ENCODE assay signal across 35 cellular contexts in genomic region chr22:21674611-21675010, GRCh38.
"Had no signal": no experiment of that assay in that cellular context is flagged by ENCODE, and none has a peak within 500 bp of the region (broad histone marks: within the 10 kb centered on the region; RNA-seq: fewer than 3 reads in every experiment).

No MANE protein-coding gene starts in this region.

- DNase-seq: activated CD4-positive, alpha-beta memory T cell treated with anti-CD3 and anti-CD28 coated beads, Interleukin-2, amount 10 ng/mL, durations not matched to agents 7 days and 5 days; activated CD4-positive, alpha-beta T cell treated with anti-CD3 and anti-CD28 coated beads for 1 hour; activated CD4-positive, alpha-beta T cell treated with anti-CD3 and anti-CD28 coated beads for 36 hours; activated CD4-positive, alpha-beta T cell treated with anti-CD3 and anti-CD28 coated beads for 48 hours; activated CD4-positive, alpha-beta T cell treated with anti-CD3 and anti-CD28 coated beads, Interleukin-2, amount 10 ng/mL, durations not matched to agents 7 days and 5 days; activated CD4-positive, alpha-beta T cell treated with anti-CD3 and anti-CD28 coated beads, Interleukin-2, amount 50 U/mL, for 48 hours; activated CD4-positive, CD25-positive, alpha-beta regulatory T cell; activated CD8-positive, alpha-beta memory T cell treated with anti-CD3 and anti-CD28 coated beads for 24 hours; activated CD8-positive, alpha-beta memory T cell treated with anti-CD3 and anti-CD28 coated beads, Interleukin-2, amount 10 ng/mL, durations not matched to agents 7 days and 5 days; activated CD8-positive, alpha-beta memory T cell treated with anti-CD3 and anti-CD28 coated beads, Interleukin-2, amount 50 U/mL, for 48 hours; activated CD8-positive, alpha-beta T cell treated with anti-CD3 and anti-CD28 coated beads, Interleukin-2, amount 10 ng/mL, durations not matched to agents 7 days and 5 days; activated effector memory CD4-positive, alpha-beta T cell treated with Interleukin-2 at 50 U/mL for 16 hours; activated gamma-delta T cell; activated naive CD4-positive, alpha-beta T cell; activated naive CD4-positive, alpha-beta T cell treated with anti-CD3 and anti-CD28 coated beads for 36 hours; activated naive CD4-positive, alpha-beta T cell treated with anti-CD3 and anti-CD28 coated beads, Interleukin-2, amount 50 U/mL, for 16 hours; activated naive CD8-positive, alpha-beta T cell treated with anti-CD3 and anti-CD28 coated beads for 36 hours; activated T-cell treated with anti-CD3 and anti-CD28 coated beads, Interleukin-2, amount 50 U/mL, for 24 hours; activated T-cell treated with anti-CD3 and anti-CD28 coated beads, Interleukin-2, amount 50 U/mL, for 48 hours; adrenal gland; amniotic stem cell; aorta; body of pancreas; brain microvascular endothelial cell; central memory CD4-positive, alpha-beta T cell; T-helper 1 cell; T-helper 2 cell; T-helper 9 cell had no signal

- ATAC-seq: activated CD4-positive, alpha-beta T cell treated with anti-CD3 and anti-CD28 coated beads for 36 hours; activated CD4-positive, CD25-positive, alpha-beta regulatory T cell treated with anti-CD3 and anti-CD28 coated beads, Interleukin-2, amount 50 U/mL, for 24 hours; activated CD8-positive, alpha-beta memory T cell treated with anti-CD3 and anti-CD28 coated beads, Interleukin-2, amount 10 ng/mL, durations not matched to agents 7 days and 5 days; activated CD8-positive, alpha-beta T cell treated with anti-CD3 and anti-CD28 coated beads, Interleukin-2, amount 10 ng/mL, durations not matched to agents 7 days and 5 days; activated naive CD4-positive, alpha-beta T cell treated with anti-CD3 and anti-CD28 coated beads, Interleukin-2, amount 50 U/mL, for 72 hours; body of pancreas; WTC11 had no signal

- H3K4me3 ChIP-seq: adrenal gland, body of pancreas, breast epithelium had no signal

- H3K27me3 ChIP-seq: adrenal gland, body of pancreas, brain microvascular endothelial cell, breast epithelium had no signal

- FAIRE-seq: astrocyte, TTC549 had no signal

- H3K27ac ChIP-seq: adrenal gland, body of pancreas, brain microvascular endothelial cell, breast epithelium, VCaP had no signal

- H3K36me3 ChIP-seq: breast epithelium had no signal

- H3K9me3 ChIP-seq: adrenal gland, body of pancreas, breast epithelium had no signal

- H3K4me1 ChIP-seq: adrenal gland, body of pancreas, breast epithelium had no signal
